12 cellular contexts compared by ENCODE assay signal in genomic region chr14:96206461-96206860, GRCh38. TPM values are rescaled to one million over a fixed set of nuclear protein-coding genes. Genes with fewer than 3 reads are reported as not detected.
DNase-seq lines count a peak whose midpoint lies in the region; ATAC-seq and TF ChIP-seq lines count a peak whose summit lies in the region.
"Had no signal": no experiment of that assay in that cellular context is flagged by ENCODE, and none has a peak within 500 bp of the region (broad histone marks: within the 10 kb centered on the region; RNA-seq: fewer than 3 reads in every experiment).

No MANE protein-coding gene starts in this region.

- H3K9ac ChIP-seq in adipocyte (ENCODE audit: low read length): peak overlapping the region; percentile 82

- H3K4me3 ChIP-seq in adipocyte (ENCODE audit: low read length): peak overlapping the region; percentile 84
- H3K4me3 ChIP-seq in suprapubic skin: peak overlapping the region; percentile 54

- H3K27ac ChIP-seq in foreskin keratinocyte (peak overlapping the region; percentile 73), suprapubic skin (no peak overlapping the region)
- H3K27ac ChIP-seq: brain microvascular endothelial cell had no signal

- no peak for ATAC-seq in foreskin keratinocyte
- no peak for ATAC-seq in T-helper 17 cell

- H3K27ac Mint-ChIP-seq in HFFc6: peak overlapping the region; percentile 78
- no peak overlapping the region for H3K27ac Mint-ChIP-seq in T-helper 17 cell
- H3K27ac Mint-ChIP-seq: stimulated activated naive CD8-positive, alpha-beta T cell treated with anti-CD3 and anti-CD28 coated beads, Interleukin-15, amount 100 ng/mL, for 72 hours had no signal

- H3K36me3 Mint-ChIP-seq in HFFc6 (ENCODE audit: low read depth): peaks cover 8% of the 10 kb centered on the region
- H3K36me3 Mint-ChIP-seq in T-helper 17 cell (ENCODE audit: low read depth): peaks cover 3% of the 10 kb centered on the region

- no peak for TF ChIP-seq POLR2A in suprapubic skin (IDR thresholded peaks at IDR 0.05)

- no peak for TF ChIP-seq EP300 in suprapubic skin (IDR thresholded peaks at IDR 0.05)

- H3K4me1 Mint-ChIP-seq in HFFc6 (ENCODE audit: low read depth): peaks cover 57% of the 10 kb centered on the region
- H3K4me1 Mint-ChIP-seq in T-helper 17 cell: peaks cover 9% of the 10 kb centered on the region

- no peak for DNase-seq in HFFc6
- no peak for DNase-seq in adipocyte (ENCODE audit: low read depth)
- DNase-seq in foreskin keratinocyte: peak in 1 of 2 donors; percentile 63
- no peak for DNase-seq in suprapubic skin (ENCODE audit: low spot score in 2 of 2)
- DNase-seq in T-helper 17 cell: no peak
- no peak for DNase-seq in NCI-H446 (lab: John Stamatoyannopoulos, UW)
- DNase-seq in hypothalamus (lab: John Stamatoyannopoulos, UW): no peak
- DNase-seq: activated gamma-delta T cell treated with Interleukin-2 at 50 U/mL for 16 hours; brain microvascular endothelial cell; stimulated activated naive CD8-positive, alpha-beta T cell treated with anti-CD3 and anti-CD28 coated beads, Interleukin-15, amount 100 ng/mL, for 72 hours had no signal

- H3K9me3 ChIP-seq in adipocyte (ENCODE audit: control insufficient read depth, low read length): peaks cover under 1% of the 10 kb centered on the region
- no peaks in the 10 kb centered on the region for H3K9me3 ChIP-seq in suprapubic skin
- no peaks in the 10 kb centered on the region for H3K9me3 ChIP-seq in T-helper 17 cell (ENCODE audit: control insufficient read depth, low read length, poor library complexity, severe bottlenecking)

- H3K4me1 ChIP-seq in adipocyte (ENCODE audit: control insufficient read depth, insufficient read depth, low read length) (peaks cover 24% of the 10 kb centered on the region), foreskin keratinocyte (peaks cover 22% of the 10 kb centered on the region), suprapubic skin (peaks cover 35% of the 10 kb centered on the region)

- no peaks in the 10 kb centered on the region for H3K27me3 ChIP-seq in adipocyte (replicated peaks; ENCODE audit: control insufficient read depth, insufficient read depth, low read length)
- no peaks in the 10 kb centered on the region for H3K27me3 ChIP-seq in foreskin keratinocyte
- H3K27me3 ChIP-seq in suprapubic skin: no peaks in the 10 kb centered on the region
- H3K27me3 ChIP-seq: brain microvascular endothelial cell had no signal

- TF ChIP-seq CTCF in HFFc6 (IDR thresholded peaks at IDR 0.05): no peak
- no peak for TF ChIP-seq CTCF in foreskin keratinocyte (conservative IDR thresholded peaks at IDR 0.05)
- TF ChIP-seq CTCF in suprapubic skin (IDR thresholded peaks at IDR 0.05): no peak

- no peaks in the 10 kb centered on the region for H3K9me3 Mint-ChIP-seq in HFFc6
- H3K9me3 Mint-ChIP-seq: stimulated activated naive CD8-positive, alpha-beta T cell treated with anti-CD3 and anti-CD28 coated beads, Interleukin-15, amount 100 ng/mL, for 72 hours had no signal

- H3K36me3 ChIP-seq in adipocyte (ENCODE audit: control insufficient read depth, insufficient read depth, low read length, severe bottlenecking): no peaks in the 10 kb centered on the region
- H3K36me3 ChIP-seq in suprapubic skin: no peaks in the 10 kb centered on the region
- H3K36me3 ChIP-seq: brain microvascular endothelial cell had no signal

- H3K27me3 Mint-ChIP-seq in HFFc6 (ENCODE audit: insufficient read depth) (peaks cover 4% of the 10 kb centered on the region), T-helper 17 cell (peaks cover 66% of the 10 kb centered on the region)

- H3K4me3 Mint-ChIP-seq in HFFc6 (peak overlapping the region; percentile 90), T-helper 17 cell (no peak overlapping the region)
- H3K4me3 Mint-ChIP-seq: stimulated activated naive CD8-positive, alpha-beta T cell treated with anti-CD3 and anti-CD28 coated beads, Interleukin-15, amount 100 ng/mL, for 72 hours had no signal

- 39% methylated on average over 8 of the region's 8 CpGs for WGBS in suprapubic skin

RNA-seq across cellular contexts. Expression of gene BDKRB2, which starts 1.8 kb away (rescaled TPM):
- total RNA-seq in HFFc6 (2021; fragmentation: NEBNext Ultra II Directional; extraction: Animal tissue kit (Norgen Biotek cat#: 25700)): 10 to 100 TPM in 1 of 6 experiments, 1 to 10 TPM in 5; 5.8 to 11.2 (median 9.1) TPM
- total RNA-seq in foreskin keratinocyte (16.7 and 20.7 TPM in 2 replicates), suprapubic skin (10 to 100 TPM in 3 of 4 donors, 1 to 10 TPM in 1; 9.7 to 17.9 (median 14.3) TPM), T-helper 17 cell (not detected)
- 5.6 and 7.9 TPM in 2 replicates for polyA plus RNA-seq in foreskin keratinocyte
- total RNA-seq: pulmonary artery endothelial cell had no signal

RNA-seq across cellular contexts. Expression of gene BDKRB1, which starts 49.5 kb away (rescaled TPM):
- total RNA-seq in HFFc6 (2021; fragmentation: NEBNext Ultra II Directional; extraction: Animal tissue kit (Norgen Biotek cat#: 25700)): 10 to 100 TPM; 41.5 to 67.8 (median 59.2) TPM
- total RNA-seq in foreskin keratinocyte (5.0 and 5.4 TPM in 2 replicates), suprapubic skin (1 to 10 TPM; 2.6 to 6.5 (median 4.1) TPM), T-helper 17 cell (not detected)
- polyA plus RNA-seq in foreskin keratinocyte: 6.5 and 7.6 TPM in 2 replicates
- total RNA-seq: endothelial cell of umbilical vein, pulmonary artery endothelial cell had no signal
- polyA plus RNA-seq: endothelial cell of umbilical vein had no signal

Comparison
In these comparisons a context has a peak if more than half of its experiments do, and no peak if none do; other contexts are left out.
1. RNA of gene BDKRB2, which starts 1.8 kb away (total RNA-seq): 16.7 to 20.7 TPM in foreskin keratinocyte, 9.7 to 17.9 TPM in suprapubic skin and 5.8 to 11.2 TPM in HFFc6; not detected in T-helper 17 cell; every median in the first group is over 4 times any median in the second.